In genomic region chr3:94063497-94064119, GRCh38 we compare ENCODE assay signal across 8 cellular contexts. TPM values are rescaled to one million over a fixed set of nuclear protein-coding genes. Genes with fewer than 3 reads are reported as not detected.
DNase-seq lines count a peak whose midpoint lies in the region; ATAC-seq and TF ChIP-seq lines count a peak whose summit lies in the region.

No MANE protein-coding gene starts in this region.

- WGBS in iPS DF 6.9 (ENCODE audit: insufficient coverage, insufficient read length) = no CpG with 5 or more reads among the region's 16 CpGs

- no peak for TF ChIP-seq CTCF in WTC11 (IDR thresholded peaks at IDR 0.05)

- H3K36me3 Mint-ChIP-seq in activated CD4-positive, alpha-beta T cell treated with anti-CD3 and anti-CD28 coated beads, Interleukin-2, amount 10 ng/mL, durations not matched to agents 7 days and 5 days (ENCODE audit: low read depth) = peaks cover 54% of the 10 kb centered on the region
- peaks cover 2% of the 10 kb centered on the region; the same call in 1 of the 2 replicates for H3K36me3 Mint-ChIP-seq in WTC11
- peaks cover 26 to 34% of the 10 kb centered on the region in 2 donors for H3K36me3 Mint-ChIP-seq in stimulated activated naive B cell treated with anti-CD40 and anti-IgM and Interleukin-4, amounts not matched to agents 10 μg/mL and 1 μg/mL and 100 μg/mL, for 72 hours

- peaks cover 43% of the 10 kb centered on the region for H3K4me1 Mint-ChIP-seq in activated CD4-positive, alpha-beta T cell treated with anti-CD3 and anti-CD28 coated beads, Interleukin-2, amount 10 ng/mL, durations not matched to agents 7 days and 5 days
- peaks cover 11% of the 10 kb centered on the region for H3K4me1 Mint-ChIP-seq in WTC11
- peaks cover 19 to 48% of the 10 kb centered on the region in 2 donors for H3K4me1 Mint-ChIP-seq in stimulated activated naive B cell treated with anti-CD40 and anti-IgM and Interleukin-4, amounts not matched to agents 10 μg/mL and 1 μg/mL and 100 μg/mL, for 72 hours

- peak overlapping the region; percentile 89 for H3K4me3 Mint-ChIP-seq in activated CD4-positive, alpha-beta T cell treated with anti-CD3 and anti-CD28 coated beads, Interleukin-2, amount 10 ng/mL, durations not matched to agents 7 days and 5 days
- peak overlapping the region; percentile 97 for H3K4me3 Mint-ChIP-seq in WTC11
- peak overlapping the region; percentile 98 for H3K4me3 Mint-ChIP-seq in stimulated activated naive B cell treated with anti-CD40 and anti-IgM and Interleukin-4, amounts not matched to agents 10 μg/mL and 1 μg/mL and 100 μg/mL, for 72 hours

- CTCF ChIA-PET in activated CD4-positive, alpha-beta T cell treated with anti-CD3 and anti-CD28 coated beads, Interleukin-2, amount 10 ng/mL, durations not matched to agents 7 days and 5 days (lab: Charles Lee) = interaction anchor here (1.3 kb wide), 1 partner anchor 51 kb away, joined by 3 read pairs; no protein-coding TSS in a partner anchor
- CTCF ChIA-PET in WTC11 (lab: Charles Lee) = interaction anchor here (1.8 kb wide), 1 partner anchor 39 kb away, joined by 6 read pairs; no protein-coding TSS in a partner anchor

- H3K9me3 Mint-ChIP-seq in activated CD4-positive, alpha-beta T cell treated with anti-CD3 and anti-CD28 coated beads, Interleukin-2, amount 10 ng/mL, durations not matched to agents 7 days and 5 days = peaks cover 12% of the 10 kb centered on the region
- H3K9me3 Mint-ChIP-seq in WTC11 = no peaks in the 10 kb centered on the region
- peaks cover 0 to 4% of the 10 kb centered on the region in 2 donors for H3K9me3 Mint-ChIP-seq in stimulated activated naive B cell treated with anti-CD40 and anti-IgM and Interleukin-4, amounts not matched to agents 10 μg/mL and 1 μg/mL and 100 μg/mL, for 72 hours

- ATAC-seq in WTC11 = no peak
- no peak for ATAC-seq in stimulated activated naive B cell treated with anti-CD40 and anti-IgM and Interleukin-4, amounts not matched to agents 10 μg/mL and 1 μg/mL and 100 μg/mL, for 72 hours (replicated peaks)
- ATAC-seq in HG03520 (IDR thresholded peaks at IDR 0.05; ENCODE audit: unreplicated experiment) = no peak
- ATAC-seq in GM21825 (IDR thresholded peaks at IDR 0.05; ENCODE audit: unreplicated experiment) = no peak

- no peak for DNase-seq in activated CD4-positive, alpha-beta T cell treated with anti-CD3 and anti-CD28 coated beads, Interleukin-2, amount 10 ng/mL, durations not matched to agents 7 days and 5 days
- no peak for DNase-seq in activated CD4-positive, alpha-beta T cell treated with anti-CD3 and anti-CD28 coated beads, Interleukin-2, amount 50 U/mL, for 1 hour
- DNase-seq in WTC11 (ENCODE audit: low spot score) (no peak), iPS DF 6.9 (ENCODE audit: low read depth, low spot score) (no peak), NCI-H526 treated with DMSO at 0.1 percent for 48 hours (lab: John Stamatoyannopoulos, UW) (no peak)
- no peak for DNase-seq in stimulated activated naive B cell treated with anti-CD40 and anti-IgM and Interleukin-4, amounts not matched to agents 10 μg/mL and 1 μg/mL and 100 μg/mL, for 72 hours

- H3K4me3 ChIP-seq in iPS DF 6.9 (ENCODE audit: low read length) = peak overlapping the region; percentile 56; the same call in 1 of the 2 replicates

- no peaks in the 10 kb centered on the region; the same call in 1 of the 2 replicates for H3K4me1 ChIP-seq in iPS DF 6.9 (ENCODE audit: control insufficient read depth, insufficient read depth, low read length)

- POLR2A ChIA-PET in activated CD4-positive, alpha-beta T cell treated with anti-CD3 and anti-CD28 coated beads, Interleukin-2, amount 10 ng/mL, durations not matched to agents 7 days and 5 days (lab: Charles Lee) = interaction anchor here (1.0 kb wide), 1 partner anchor 84 kb away, joined by 3 read pairs; no protein-coding TSS in a partner anchor
- POLR2A ChIA-PET in WTC11 (lab: Charles Lee) = interaction anchor here (1.2 kb wide), 1 partner anchor 84 kb away, joined by 3 read pairs; the partner anchor contains the start of gene ARL13B

- no peaks in the 10 kb centered on the region for H3K36me3 ChIP-seq in iPS DF 6.9 (ENCODE audit: control insufficient read depth, insufficient read depth, low read length)

- no peak overlapping the region for H3K27ac ChIP-seq in iPS DF 6.9 (ENCODE audit: low read length)

- peak overlapping the region; percentile 97 for H3K27ac Mint-ChIP-seq in activated CD4-positive, alpha-beta T cell treated with anti-CD3 and anti-CD28 coated beads, Interleukin-2, amount 10 ng/mL, durations not matched to agents 7 days and 5 days
- H3K27ac Mint-ChIP-seq in WTC11 = peak overlapping the region; percentile 99
- peak overlapping the region; percentile 100 for H3K27ac Mint-ChIP-seq in stimulated activated naive B cell treated with anti-CD40 and anti-IgM and Interleukin-4, amounts not matched to agents 10 μg/mL and 1 μg/mL and 100 μg/mL, for 72 hours

- no peaks in the 10 kb centered on the region for H3K27me3 Mint-ChIP-seq in activated CD4-positive, alpha-beta T cell treated with anti-CD3 and anti-CD28 coated beads, Interleukin-2, amount 10 ng/mL, durations not matched to agents 7 days and 5 days
- no peaks in the 10 kb centered on the region for H3K27me3 Mint-ChIP-seq in WTC11 (ENCODE audit: low read depth)
- H3K27me3 Mint-ChIP-seq in stimulated activated naive B cell treated with anti-CD40 and anti-IgM and Interleukin-4, amounts not matched to agents 10 μg/mL and 1 μg/mL and 100 μg/mL, for 72 hours = no peaks in the 10 kb centered on the region

- H3K27me3 ChIP-seq in iPS DF 6.9 (ENCODE audit: control insufficient read depth, insufficient read depth, low read length) = no peaks in the 10 kb centered on the region

- no peaks in the 10 kb centered on the region for H3K9me3 ChIP-seq in iPS DF 6.9 (ENCODE audit: control insufficient read depth, insufficient read depth, low read length)

TF ChIP-seq in WTC11, 78 proteins besides CTCF, POLR2A, EP300 and RAD21:
- TF ChIP-seq IRF1 (CRISPR knock-in tag; IDR thresholded peaks at IDR 0.05) (no peak), ZNF219 (CRISPR knock-in tag; IDR thresholded peaks at IDR 0.05; ENCODE audit: borderline replicate concordance) (no peak)

RNA-seq across cellular contexts. Expression of gene NSUN3, which starts 0.7 kb away (rescaled TPM):
- total RNA-seq in activated CD4-positive, alpha-beta T cell treated with anti-CD3 and anti-CD28 coated beads, Interleukin-2, amount 10 ng/mL, durations not matched to agents 7 days and 5 days = 10 to 100 TPM; 14.0 to 16.6 TPM
- 7.6 to 9.3 TPM (median 8.2 TPM) in 3 replicates for total RNA-seq in WTC11 (2021)

RNA-seq across cellular contexts. Expression of gene DHFR2, which starts 0.9 kb away (rescaled TPM):
- 1 to 10 TPM; 8.4 to 9.0 TPM for total RNA-seq in activated CD4-positive, alpha-beta T cell treated with anti-CD3 and anti-CD28 coated beads, Interleukin-2, amount 10 ng/mL, durations not matched to agents 7 days and 5 days
- total RNA-seq in WTC11 (2021) = 2.6 to 2.8 TPM (median 2.7 TPM) in 3 replicates

RNA-seq across cellular contexts. Expression of gene STX19, which starts 35.2 kb away (rescaled TPM):
- not detected for total RNA-seq in activated CD4-positive, alpha-beta T cell treated with anti-CD3 and anti-CD28 coated beads, Interleukin-2, amount 10 ng/mL, durations not matched to agents 7 days and 5 days
- not detected in 3 replicates for total RNA-seq in WTC11 (2021)
